In genomic region chr1:117398957-117399356, GRCh38 we compare ENCODE assay signal across 30 cellular contexts.
"Had no signal": no experiment of that assay in that cellular context is flagged by ENCODE, and none has a peak within 500 bp of the region (broad histone marks: within the 10 kb centered on the region; RNA-seq: fewer than 3 reads in every experiment).

No MANE protein-coding gene starts in this region.

- H3K27ac Mint-ChIP-seq: activated B cell treated with CpG ODN at 0.5 μM for 24 hours; activated CD4-positive, alpha-beta memory T cell treated with anti-CD3 and anti-CD28 coated beads for 36 hours; activated CD8-positive, alpha-beta memory T cell treated with anti-CD3 and anti-CD28 coated beads, Interleukin-2, amount 10 ng/mL, durations not matched to agents 7 days and 5 days; activated CD8-positive, alpha-beta T cell treated with anti-CD3 and anti-CD28 coated beads, Interleukin-2, amount 10 ng/mL, durations not matched to agents 7 days and 5 days; activated naive CD4-positive, alpha-beta T cell treated with anti-CD3 and anti-CD28 coated beads, Interleukin-2, amount 10 ng/mL, durations not matched to agents 7 days and 5 days; activated naive CD4-positive, alpha-beta T cell treated with anti-CD3 and anti-CD28 coated beads, Interleukin-2, amount 50 U/mL, for 72 hours; activated naive CD8-positive, alpha-beta T cell treated with anti-CD3 and anti-CD28 coated beads, Interleukin-2, amount 10 ng/mL, durations not matched to agents 7 days and 5 days; activated T-helper 1 cell treated with anti-CD3 and anti-CD28 coated beads, Interleukin-12 subunit alpha, Interleukin-12 subunit beta, Interleukin-2, Interleukin-4 antibody, amounts not matched to agents 30 ng/mL and 10 ng/mL and 1 ng/mL, durations not matched to agents 14 hours and 24 hours and 36 hours; brain; T-helper 2 cell treated with Interferon-gamma antibody and Interleukin-4, amounts not matched to agents 5 μg/mL and 100 μg/mL, for 36 hours had no signal

- DNase-seq: activated B cell treated with CpG ODN at 0.5 μM for 24 hours; activated CD4-positive, alpha-beta memory T cell treated with anti-CD3 and anti-CD28 coated beads for 36 hours; activated CD4-positive, alpha-beta T cell treated with anti-CD3 and anti-CD28 coated beads for 48 hours; activated CD8-positive, alpha-beta memory T cell treated with anti-CD3 and anti-CD28 coated beads, Interleukin-2, amount 10 ng/mL, durations not matched to agents 7 days and 5 days; activated CD8-positive, alpha-beta memory T cell treated with anti-CD3 and anti-CD28 coated beads, Interleukin-2, amount 50 U/mL, for 4 hours; activated CD8-positive, alpha-beta T cell treated with anti-CD3 and anti-CD28 coated beads, Interleukin-2, amount 10 ng/mL, durations not matched to agents 7 days and 5 days; activated gamma-delta T cell; activated naive CD4-positive, alpha-beta T cell; activated naive CD4-positive, alpha-beta T cell treated with anti-CD3 and anti-CD28 coated beads, Interleukin-2, amount 10 ng/mL, durations not matched to agents 7 days and 5 days; activated naive CD8-positive, alpha-beta T cell treated with anti-CD3 and anti-CD28 coated beads, Interleukin-2, amount 10 ng/mL, durations not matched to agents 7 days and 5 days; activated T-cell treated with anti-CD3 and anti-CD28 coated beads, Interleukin-2, amount 50 U/mL, for 1 hour; activated T-cell treated with anti-CD3 and anti-CD28 coated beads, Interleukin-2, amount 50 U/mL, for 48 hours; central memory CD4-positive, alpha-beta T cell; cerebellar nuclear complex; colonic mucosa; effector CD8-positive, alpha-beta T cell; foreskin fibroblast; head of caudate nucleus; hippocampal formation; T1000; WERI-Rb-1 had no signal

- ATAC-seq: activated CD4-positive, CD25-positive, alpha-beta regulatory T cell treated with anti-CD3 and anti-CD28 coated beads, Interleukin-2, amount 50 U/mL, for 24 hours; activated CD8-positive, alpha-beta memory T cell treated with anti-CD3 and anti-CD28 coated beads, Interleukin-2, amount 10 ng/mL, durations not matched to agents 7 days and 5 days; activated CD8-positive, alpha-beta T cell treated with anti-CD3 and anti-CD28 coated beads, Interleukin-2, amount 10 ng/mL, durations not matched to agents 7 days and 5 days; esophagus mucosa had no signal

- H3K4me1 Mint-ChIP-seq: brain had no signal

- H3K4me3 ChIP-seq: ascending aorta, breast epithelium, cardiac muscle cell, colonic mucosa had no signal

- H3K4me3 Mint-ChIP-seq: activated B cell treated with CpG ODN at 0.5 μM for 24 hours; activated CD4-positive, alpha-beta memory T cell treated with anti-CD3 and anti-CD28 coated beads for 36 hours; activated CD8-positive, alpha-beta memory T cell treated with anti-CD3 and anti-CD28 coated beads, Interleukin-2, amount 10 ng/mL, durations not matched to agents 7 days and 5 days; activated CD8-positive, alpha-beta T cell treated with anti-CD3 and anti-CD28 coated beads, Interleukin-2, amount 10 ng/mL, durations not matched to agents 7 days and 5 days; activated naive CD4-positive, alpha-beta T cell treated with anti-CD3 and anti-CD28 coated beads, Interleukin-2, amount 10 ng/mL, durations not matched to agents 7 days and 5 days; activated naive CD8-positive, alpha-beta T cell treated with anti-CD3 and anti-CD28 coated beads, Interleukin-2, amount 10 ng/mL, durations not matched to agents 7 days and 5 days; activated T-helper 1 cell treated with anti-CD3 and anti-CD28 coated beads, Interleukin-12 subunit alpha, Interleukin-12 subunit beta, Interleukin-2, Interleukin-4 antibody, amounts not matched to agents 30 ng/mL and 10 ng/mL and 1 ng/mL, durations not matched to agents 14 hours and 24 hours and 36 hours; brain; T-helper 2 cell treated with Interferon-gamma antibody and Interleukin-4, amounts not matched to agents 5 μg/mL and 100 μg/mL, for 36 hours had no signal

- H3K27me3 Mint-ChIP-seq: activated B cell treated with CpG ODN at 0.5 μM for 24 hours; activated CD4-positive, alpha-beta memory T cell treated with anti-CD3 and anti-CD28 coated beads for 36 hours; activated CD8-positive, alpha-beta memory T cell treated with anti-CD3 and anti-CD28 coated beads, Interleukin-2, amount 10 ng/mL, durations not matched to agents 7 days and 5 days; activated naive CD4-positive, alpha-beta T cell treated with anti-CD3 and anti-CD28 coated beads, Interleukin-2, amount 10 ng/mL, durations not matched to agents 7 days and 5 days; activated naive CD8-positive, alpha-beta T cell treated with anti-CD3 and anti-CD28 coated beads, Interleukin-2, amount 10 ng/mL, durations not matched to agents 7 days and 5 days had no signal
